ENCODE assay signal across 21 cellular contexts in genomic region chr6:12296604-12297003, GRCh38. TPM values are rescaled to one million over a fixed set of nuclear protein-coding genes. Genes with fewer than 3 reads are reported as not detected.
DNase-seq lines count a peak whose midpoint lies in the region; ATAC-seq, FAIRE-seq and TF ChIP-seq lines count a peak whose summit lies in the region.
"Had no signal": no experiment of that assay in that cellular context is flagged by ENCODE, and none has a peak within 500 bp of the region (broad histone marks: within the 10 kb centered on the region; RNA-seq: fewer than 3 reads in every experiment).

No MANE protein-coding gene starts in this region.

- H3K9me1 ChIP-seq in keratinocyte (ENCODE audit: control insufficient read depth, extremely low read depth, insufficient read depth, low read length), result no peaks in the 10 kb centered on the region

- H3K36me3 ChIP-seq in HCT116 (ENCODE audit: control insufficient read depth in 1 of 2, insufficient read depth in 2 of 2, low read length in 2 of 2) (no peaks in the 10 kb centered on the region), astrocyte (ENCODE audit: insufficient read depth, low read length) (peaks cover 33% of the 10 kb centered on the region), keratinocyte (ENCODE audit: control insufficient read depth in 2 of 2, extremely low read depth in 1 of 2, insufficient read depth in 2 of 2, low read length in 2 of 2) (peaks cover 9 to 37% of the 10 kb centered on the region in 2 experiments), tibial nerve (peaks cover 0 to 3% (median 0%) of the 10 kb centered on the region in 3 donors)
- H3K36me3 ChIP-seq: sigmoid colon, uterus had no signal

- H2AFZ ChIP-seq in HCT116 (ENCODE audit: low read depth, low read length, poor library complexity, severe bottlenecking) (peak overlapping the region; percentile 71), astrocyte (ENCODE audit: low read depth, low read length) (no peak overlapping the region), keratinocyte (ENCODE audit: control insufficient read depth, low read length) (no peak overlapping the region)

- no peaks in the 10 kb centered on the region for H3K79me2 ChIP-seq in HCT116 (ENCODE audit: insufficient read depth, low read length)
- H3K79me2 ChIP-seq in astrocyte (ENCODE audit: insufficient read depth, low read length), result peaks cover 14% of the 10 kb centered on the region
- H3K79me2 ChIP-seq in keratinocyte (ENCODE audit: control insufficient read depth, insufficient read depth, low read length), result peaks cover 14% of the 10 kb centered on the region

- ATAC-seq in HCT116 (peak; percentile 23; the same call in 1 of the 2 replicates), HG03159 (IDR thresholded peaks at IDR 0.05; ENCODE audit: unreplicated experiment) (no peak)
- ATAC-seq in activated T-cell treated with anti-CD3 and anti-CD28 coated beads, Interleukin-2, amount 50 U/mL, for 4 hours, result no peak

- intact Hi-C loops in HCT116 (cut with micrococcal nuclease), result no loop called here

- DNase-seq in HCT116 (ENCODE audit: low read depth, low spot score), result no peak
- no peak for DNase-seq in astrocyte (ENCODE audit: low read depth)
- no peak for DNase-seq in keratinocyte (ENCODE audit: low read depth, low spot score)
- no peak for DNase-seq in tibial nerve (ENCODE audit: low spot score in 2 of 2)
- no peak for DNase-seq in activated gamma-delta T cell (lab: John Stamatoyannopoulos, UW)
- DNase-seq in activated T-cell treated with anti-CD3 and anti-CD28 coated beads, Interleukin-2, amount 50 U/mL, for 4 hours, result no peak
- DNase-seq: activated CD4-positive, alpha-beta memory T cell treated with anti-CD3 and anti-CD28 coated beads, Interleukin-2, amount 10 ng/mL, durations not matched to agents 7 days and 5 days; CD4-positive, CD25-positive, alpha-beta regulatory T cell; DMS 273 treated with DMSO at 0.1 percent for 48 hours; esophagus squamous epithelium; NCI-H1436 treated with DMSO at 0.1 percent for 48 hours; NCI-H510A; SIG-M5; sigmoid colon; T-helper 1 cell; uterus had no signal

- peak overlapping the region; percentile 38 for H3K27ac Mint-ChIP-seq in astrocyte (ENCODE audit: unreplicated experiment)
- H3K27ac Mint-ChIP-seq: activated CD4-positive, alpha-beta memory T cell treated with anti-CD3 and anti-CD28 coated beads, Interleukin-2, amount 10 ng/mL, durations not matched to agents 7 days and 5 days; brain; CD4-positive, CD25-positive, alpha-beta regulatory T cell; progenitor cell of endocrine pancreas had no signal

- CTCF ChIA-PET in HCT116 (lab: Charles Lee), result interaction anchor here (2.1 kb wide), 1 partner anchor 9 kb away, joined by 14 read pairs; no protein-coding TSS in a partner anchor

- H4K20me1 ChIP-seq in HCT116 (ENCODE audit: insufficient read depth), result no peaks in the 10 kb centered on the region
- peaks cover 16% of the 10 kb centered on the region for H4K20me1 ChIP-seq in astrocyte (ENCODE audit: insufficient read depth, low read length)
- H4K20me1 ChIP-seq in keratinocyte (ENCODE audit: control insufficient read depth, extremely low read depth, insufficient read depth, low read length), result no peaks in the 10 kb centered on the region

- H3K9ac ChIP-seq in HCT116 (ENCODE audit: low read length) (peak overlapping the region; percentile 24; the same call in 1 of the 2 replicates), astrocyte (ENCODE audit: low read length) (peak overlapping the region; percentile 58), keratinocyte (ENCODE audit: control insufficient read depth, extremely low read depth, insufficient read depth, low read length) (peak overlapping the region; percentile 43)

- no peak for TF ChIP-seq RAD21 in HCT116 (IDR thresholded peaks at IDR 0.05; ENCODE audit: low read depth)

- H3K4me2 ChIP-seq in HCT116 (ENCODE audit: low read length) (peak overlapping the region; percentile 71), astrocyte (ENCODE audit: low read length) (peak overlapping the region; percentile 76), keratinocyte (ENCODE audit: control insufficient read depth, extremely low read depth, insufficient read depth, low read depth, low read length) (peak overlapping the region; percentile 61)

- RAD21 ChIA-PET in HCT116 (lab: Charles Lee; ENCODE audit: low non-redundant PET in 1 of 2, low total read pairs in 2 of 2, uncharacterized antibody in 2 of 2, unreplicated experiment in 2 of 2), result no interaction called here

- BruUV-seq in HCT116 (replicated peaks; lab: Mats Ljungman, UMichigan), result no TSS peak

- H3K4me3 Mint-ChIP-seq in astrocyte (ENCODE audit: unreplicated experiment), result peak overlapping the region; percentile 69
- H3K4me3 Mint-ChIP-seq in activated T-cell treated with anti-CD3 and anti-CD28 coated beads, Interleukin-2, amount 50 U/mL, for 4 hours, result no peak overlapping the region
- H3K4me3 Mint-ChIP-seq: activated CD4-positive, alpha-beta memory T cell treated with anti-CD3 and anti-CD28 coated beads, Interleukin-2, amount 10 ng/mL, durations not matched to agents 7 days and 5 days; CD4-positive, CD25-positive, alpha-beta regulatory T cell had no signal

- H3K4me3 ChIP-seq in HCT116 (replicated peaks in 1 of 2; ENCODE audit: low read depth in 1 of 2, low read length in 2 of 2) (peak overlapping the region in 1 of 2 experiments; percentile 47; a peak in 2 of 4 replicates), astrocyte (ENCODE audit: insufficient read depth, low read depth, low read length) (no peak overlapping the region), keratinocyte (ENCODE audit: control insufficient read depth in 2 of 3, extremely low read depth in 1 of 3, insufficient read depth in 2 of 3, low read depth in 1 of 3, low read length in 3 of 3) (no peak overlapping the region), tibial nerve (no peak overlapping the region)
- H3K4me3 ChIP-seq: colonic mucosa, esophagus squamous epithelium, sigmoid colon, uterus had no signal

- H3K4me1 ChIP-seq in HCT116 (ENCODE audit: control insufficient read depth in 1 of 2, insufficient read depth in 2 of 2, low read length in 2 of 2) (peaks cover 0 to 21% of the 10 kb centered on the region in 2 experiments; a peak in 3 of 4 replicates), astrocyte (ENCODE audit: insufficient read depth, low read length) (peaks cover 28% of the 10 kb centered on the region), keratinocyte (ENCODE audit: control insufficient read depth, extremely low read depth, insufficient read depth, low read length) (peaks cover 47% of the 10 kb centered on the region), tibial nerve (peaks cover 0 to 16% (median 0%) of the 10 kb centered on the region in 4 donors)
- H3K4me1 ChIP-seq: uterus had no signal

- FAIRE-seq in astrocyte (lab: Jason Lieb, UNC) (no peak), keratinocyte (lab: Jason Lieb, UNC) (no peak)

- H3K9me3 ChIP-seq in HCT116 (ENCODE audit: control insufficient read depth in 1 of 2, insufficient read depth in 1 of 2, low read depth in 1 of 2, low read length in 2 of 2), result no peaks in the 10 kb centered on the region
- no peaks in the 10 kb centered on the region for H3K9me3 ChIP-seq in astrocyte (ENCODE audit: insufficient read depth, low read depth, low read length)
- no peaks in the 10 kb centered on the region for H3K9me3 ChIP-seq in keratinocyte (ENCODE audit: control insufficient read depth, low read depth, low read length)
- H3K9me3 ChIP-seq in tibial nerve, result no peaks in the 10 kb centered on the region
- H3K9me3 ChIP-seq: colonic mucosa, esophagus squamous epithelium, MG63, sigmoid colon, uterus had no signal

- POLR2A ChIA-PET in HCT116 (lab: Charles Lee), result no interaction called here

- no peak for TF ChIP-seq CTCF in HCT116 (IDR thresholded peaks at IDR 0.05 in 2 of 3, conservative IDR thresholded peaks at IDR 0.05 in 1 of 3; ENCODE audit: borderline replicate concordance in 1 of 3, insufficient read depth in 1 of 3, low read depth in 2 of 3, low read length in 2 of 3)
- no peak for TF ChIP-seq CTCF in astrocyte (IDR thresholded peaks at IDR 0.05; ENCODE audit: insufficient read depth, low read depth, low read length)
- TF ChIP-seq CTCF in keratinocyte (optimal IDR thresholded peaks at IDR 0.05 in 1 of 3, IDR thresholded peaks at IDR 0.05 in 1 of 3, conservative IDR thresholded peaks at IDR 0.05 in 1 of 3; ENCODE audit: extremely low read depth in 1 of 3, insufficient read depth in 2 of 3, low read length in 3 of 3), result no peak
- no peak for TF ChIP-seq CTCF in tibial nerve (IDR thresholded peaks at IDR 0.05)

- no peak for TF ChIP-seq EP300 in tibial nerve (IDR thresholded peaks at IDR 0.05)

- H3K36me3 Mint-ChIP-seq in astrocyte (ENCODE audit: low read depth, unreplicated experiment), result peaks cover 12% of the 10 kb centered on the region
- H3K36me3 Mint-ChIP-seq in activated T-cell treated with anti-CD3 and anti-CD28 coated beads, Interleukin-2, amount 50 U/mL, for 4 hours (ENCODE audit: insufficient read depth), result no peaks in the 10 kb centered on the region
- H3K36me3 Mint-ChIP-seq: brain had no signal

- peaks cover 27% of the 10 kb centered on the region for H3K4me1 Mint-ChIP-seq in astrocyte (ENCODE audit: low read depth, unreplicated experiment)
- peaks cover 1% of the 10 kb centered on the region for H3K4me1 Mint-ChIP-seq in activated T-cell treated with anti-CD3 and anti-CD28 coated beads, Interleukin-2, amount 50 U/mL, for 4 hours (ENCODE audit: low read depth)
- H3K4me1 Mint-ChIP-seq: activated CD4-positive, alpha-beta memory T cell treated with anti-CD3 and anti-CD28 coated beads, Interleukin-2, amount 10 ng/mL, durations not matched to agents 7 days and 5 days had no signal

- H3K27ac ChIP-seq in HCT116 (ENCODE audit: low read depth, low read length) (no peak overlapping the region), astrocyte (ENCODE audit: low read depth, low read length) (peak overlapping the region; percentile 33), keratinocyte (ENCODE audit: control insufficient read depth, insufficient read depth, low read length) (peak overlapping the region; percentile 83), tibial nerve (peak overlapping the region in 3 of 4 donors; percentile 29 to 84 (median 55))
- H3K27ac ChIP-seq: colonic mucosa, sigmoid colon, uterus had no signal

- peaks cover 2% of the 10 kb centered on the region for H3K9me3 Mint-ChIP-seq in astrocyte (ENCODE audit: unreplicated experiment)
- H3K9me3 Mint-ChIP-seq in activated T-cell treated with anti-CD3 and anti-CD28 coated beads, Interleukin-2, amount 50 U/mL, for 4 hours, result no peaks in the 10 kb centered on the region
- H3K9me3 Mint-ChIP-seq: activated CD4-positive, alpha-beta memory T cell treated with anti-CD3 and anti-CD28 coated beads, Interleukin-2, amount 10 ng/mL, durations not matched to agents 7 days and 5 days; brain; CD4-positive, CD25-positive, alpha-beta regulatory T cell had no signal

- H3K27me3 ChIP-seq in HCT116 (ENCODE audit: insufficient read depth, low read length) (no peaks in the 10 kb centered on the region), astrocyte (ENCODE audit: insufficient read depth, low read length) (no peaks in the 10 kb centered on the region), keratinocyte (ENCODE audit: control insufficient read depth, extremely low read depth, insufficient read depth, low read length) (no peaks in the 10 kb centered on the region), tibial nerve (peaks cover 0 to 20% of the 10 kb centered on the region in 2 donors)
- H3K27me3 ChIP-seq: colonic mucosa, MG63, sigmoid colon, uterus had no signal

- no peaks in the 10 kb centered on the region for H3K9me2 ChIP-seq in HCT116 (ENCODE audit: insufficient read depth)

- 80% methylated on average over 3 of the region's 3 CpGs for WGBS in tibial nerve, 2 donors

- TF ChIP-seq POLR2A in HCT116 (IDR thresholded peaks at IDR 0.05; ENCODE audit: borderline replicate concordance, extremely low read depth, insufficient read depth, insufficient read length), result no peak
- TF ChIP-seq POLR2A in tibial nerve (IDR thresholded peaks at IDR 0.05), result no peak

- H3K27me3 Mint-ChIP-seq in astrocyte (ENCODE audit: low read depth, unreplicated experiment), result no peaks in the 10 kb centered on the region
- peaks cover 18% of the 10 kb centered on the region for H3K27me3 Mint-ChIP-seq in activated T-cell treated with anti-CD3 and anti-CD28 coated beads, Interleukin-2, amount 50 U/mL, for 4 hours (ENCODE audit: low read depth)

- dilution Hi-C loops in keratinocyte (cut with MboI; ENCODE audit: extremely low pct_ligation_motif_present, low sequenced_read_pairs), result no loop called here

RNA-seq across cellular contexts. Expression of gene EDN1, which starts 6.4 kb away (rescaled TPM):
- total RNA-seq in HCT116 (2021; ENCODE audit: unreplicated experiment) (0.22 TPM), astrocyte (54.8 and 64.4 TPM in 2 replicates), tibial nerve (10 to 100 TPM; 18.2 to 48.8 (median 38.3) TPM)
- polyA plus RNA-seq in HCT116 (2012), result 0.25 and 0.26 TPM in 2 replicates
- polyA plus RNA-seq in keratinocyte, result 17.2 to 19.7 TPM (median 18.0 TPM) in 3 replicates
- polyA plus RNA-seq in keratinocyte (2011; ENCODE audit: low read depth), result 13.7 TPM
- polyA plus RNA-seq in keratinocyte (2011; cell fraction: cytosol; rRNA removed), result 8.8 and 14.9 TPM in 2 replicates
- polyA plus RNA-seq in keratinocyte (2011; cell fraction: nucleus; rRNA removed), result 41.0 and 50.4 TPM in 2 replicates
- 13.0 and 13.5 TPM in 2 replicates for polyA plus RNA-seq in keratinocyte (2012; ENCODE audit: low replicate concordance)
- polyA minus RNA-seq in keratinocyte, result 6.3 to 7.3 TPM (median 7.1 TPM) in 3 replicates
- polyA minus RNA-seq in keratinocyte (2011; cell fraction: cytosol; rRNA and poly(A)+ RNA removed), result 9.4 TPM
- 11.9 and 12.2 TPM in 2 replicates for polyA minus RNA-seq in keratinocyte (2011; cell fraction: nucleus; rRNA and poly(A)+ RNA removed)
- under 1 TPM in 2 of 3 donors, not detected in 1; 0.24 to 0.25 TPM for total RNA-seq in activated T-cell treated with anti-CD3 and anti-CD28 coated beads, Interleukin-2, amount 50 U/mL, for 4 hours
- polyA plus RNA-seq: CD4-positive, CD25-positive, alpha-beta regulatory T cell had no signal

Comparison
In these comparisons a context has a peak if more than half of its experiments do, and no peak if none do; other contexts are left out.
1. RNA of gene EDN1, which starts 6.4 kb away (total RNA-seq): 54.8 to 64.4 TPM in astrocyte and 18.2 to 48.8 TPM in tibial nerve; 0.24 to 0.25 TPM in activated T-cell treated with anti-CD3 and anti-CD28 coated beads, Interleukin-2, amount 50 U/mL, for 4 hours and 0.22 TPM in HCT116 (single experiment); every median in the first group is over 10 times any median in the second.
2. Peak in every context shown above with its lines, with median percentiles within 50 percentile points of each other: H3K4me2 ChIP-seq and H3K9ac ChIP-seq.